ENCODE assay signal across 22 cellular contexts in the genomic region with DNA sequence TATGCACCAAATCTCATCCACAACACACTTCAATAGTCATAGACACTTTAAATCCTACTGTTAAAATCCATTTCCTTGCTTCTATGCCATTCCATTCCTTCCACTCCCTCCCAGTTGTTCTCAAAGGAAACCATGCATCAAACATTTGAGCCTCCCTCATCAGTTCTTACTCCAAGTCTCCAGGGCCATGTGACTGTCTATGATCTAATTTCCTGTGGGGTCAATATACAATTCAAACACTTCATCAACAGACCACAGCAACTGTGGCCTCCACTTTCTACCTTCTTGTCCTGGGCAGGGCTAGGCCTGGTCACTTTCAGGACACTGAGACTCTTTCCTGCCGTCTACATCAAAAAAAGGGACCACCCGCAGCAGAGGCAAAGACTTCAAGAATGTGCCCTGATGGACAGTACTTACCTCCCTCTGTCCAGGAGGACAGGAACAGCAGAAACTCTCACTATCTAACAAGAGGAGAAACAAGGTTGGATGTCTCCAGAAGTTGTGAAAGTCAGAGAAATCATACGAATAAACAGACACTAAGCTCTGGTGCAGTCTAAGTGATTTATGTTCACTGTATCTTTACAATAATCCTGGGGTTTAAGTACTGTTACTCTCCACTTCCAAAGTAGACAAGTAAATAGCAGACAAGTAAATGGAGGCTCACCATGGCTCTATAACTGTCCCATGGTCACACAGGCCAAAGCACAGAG.
DNase-seq lines count a peak whose midpoint lies in the region; ATAC-seq and TF ChIP-seq lines count a peak whose summit lies in the region.
"Had no signal": no experiment of that assay in that cellular context is flagged by ENCODE, and none has a peak within 500 bp of the region (broad histone marks: within the 10 kb centered on the region; RNA-seq: fewer than 3 reads in every experiment).

No MANE protein-coding gene starts in this region.

- TF ChIP-seq POLR2A in body of pancreas (IDR thresholded peaks at IDR 0.05), result no peak

- no peak overlapping the region for H3K4ac ChIP-seq in mesenchymal stem cell (ENCODE audit: low read depth in 1 of 2, low read length in 2 of 2)

- no peak for TF ChIP-seq CTCF in KMS-11 (conservative IDR thresholded peaks at IDR 0.05; ENCODE audit: low read depth, low read length)
- no peak for TF ChIP-seq CTCF in body of pancreas (IDR thresholded peaks at IDR 0.05)
- TF ChIP-seq CTCF in brain microvascular endothelial cell (IDR thresholded peaks at IDR 0.05; ENCODE audit: low read depth, low read length, missing control alignments), result no peak

- no peaks in the 10 kb centered on the region for H3K79me1 ChIP-seq in mesenchymal stem cell (replicated peaks; ENCODE audit: low read length, poor library complexity, severe bottlenecking)

- H3K4me3 ChIP-seq in KMS-11 (IDR thresholded peaks at IDR 0.05; ENCODE audit: insufficient read depth, low read depth, low read length), result no peak overlapping the region
- no peak overlapping the region for H3K4me3 ChIP-seq in body of pancreas
- H3K4me3 ChIP-seq in mesenchymal stem cell (ENCODE audit: insufficient read depth in 1 of 2, low read depth in 1 of 2, low read length in 2 of 2), result no peak overlapping the region
- no peak overlapping the region for H3K4me3 ChIP-seq in brain microvascular endothelial cell (ENCODE audit: low read depth, low read length)
- H3K4me3 ChIP-seq: esophagus muscularis mucosa, GM23338, sigmoid colon, SK-N-MC, transverse colon had no signal

- 80 to 83% methylated on average over 3 of the region's 3 CpGs for WGBS in body of pancreas, 2 donors
- WGBS in mesenchymal stem cell, result 64% methylated on average over 1 of the region's 3 CpGs

- peak overlapping the region; percentile 30; the same call in 1 of the 2 replicates for H2AFZ ChIP-seq in KMS-11 (ENCODE audit: low read depth)
- H2AFZ ChIP-seq in mesenchymal stem cell (ENCODE audit: low read depth, low read length), result no peak overlapping the region

- peak overlapping the region in 1 of 2 experiments; percentile 25 for H3K18ac ChIP-seq in mesenchymal stem cell (ENCODE audit: low read depth in 1 of 2, low read length in 2 of 2)

- H3K27me3 ChIP-seq in KMS-11 (ENCODE audit: insufficient read depth, low read depth) (no peaks in the 10 kb centered on the region), body of pancreas (no peaks in the 10 kb centered on the region), mesenchymal stem cell (ENCODE audit: control insufficient read depth in 1 of 2, insufficient read depth in 1 of 2, low read length in 2 of 2) (peaks cover 5 to 14% of the 10 kb centered on the region in 2 experiments), brain microvascular endothelial cell (replicated peaks) (no peaks in the 10 kb centered on the region)
- H3K27me3 ChIP-seq: sigmoid colon, transverse colon had no signal

- in situ Hi-C loops in brain microvascular endothelial cell (cut with HindIII; ENCODE audit: low pct_ligation_motif_present, low sequenced_read_pairs), result no loop called here

- H4K8ac ChIP-seq in mesenchymal stem cell (ENCODE audit: low read length), result no peak overlapping the region

- no peaks in the 10 kb centered on the region for H4K20me1 ChIP-seq in KMS-11 (ENCODE audit: insufficient read depth)

- intact Hi-C loops in body of pancreas (cut with DNase I), result no loop called here

- H3K4me2 ChIP-seq in KMS-11 (peak overlapping the region; percentile 27; the same call in 1 of the 2 replicates), mesenchymal stem cell (ENCODE audit: low read length, poor library complexity, severe bottlenecking) (no peak overlapping the region)
- H3K4me2 ChIP-seq: GM23338 had no signal

- H3K9ac ChIP-seq in KMS-11, result no peak overlapping the region
- no peak overlapping the region for H3K9ac ChIP-seq in mesenchymal stem cell (ENCODE audit: low read length)

- DNase-seq in body of pancreas (no peak), mesenchymal stem cell (peak; percentile 62), brain microvascular endothelial cell (no peak), T-helper 1 cell (no peak)
- no peak for DNase-seq in stimulated activated CD4-positive, alpha-beta T cell treated with anti-CD3 and anti-CD28 coated beads, Interleukin-2, amount 100 ng/mL, for 48 hours
- no peak for DNase-seq in stimulated activated naive CD8-positive, alpha-beta T cell treated with anti-CD3 and anti-CD28 coated beads, Interleukin-15, Interleukin-2, amounts not matched to agents 100 U/mL and 50 U/mL, for 24 hours
- DNase-seq: activated CD4-positive, alpha-beta T cell treated with anti-CD3 and anti-CD28 coated beads, Interleukin-2, amount 50 U/mL, for 4 hours; activated T-cell treated with anti-CD3 and anti-CD28 coated beads, Interleukin-2, amount 50 U/mL, for 48 hours; COR-L47; NCI-H1105; NCI-H1930; NCI-H526; NK-92 treated with Interleukin-12 subunit alpha and Interleukin-12 subunit beta, amount 100 ng/mL, for 24 hours; PC-3; sigmoid colon; stimulated activated CD4-positive, alpha-beta T cell treated with anti-CD3 and anti-CD28 coated beads, Interleukin-4, amount 100 ng/mL, for 24 hours; transverse colon had no signal

- H2BK5ac ChIP-seq in mesenchymal stem cell (ENCODE audit: low read depth, low read length, poor library complexity, severe bottlenecking), result peak overlapping the region; percentile 33

- H3K27ac ChIP-seq in KMS-11, result no peak overlapping the region
- peak overlapping the region; percentile 88 to 99 (median 98) for H3K27ac ChIP-seq in body of pancreas
- H3K27ac ChIP-seq in mesenchymal stem cell (ENCODE audit: low read length, poor library complexity, severe bottlenecking), result no peak overlapping the region
- no peak overlapping the region for H3K27ac ChIP-seq in brain microvascular endothelial cell
- H3K27ac ChIP-seq: C4-2B, esophagus muscularis mucosa, sigmoid colon, SK-N-MC, transverse colon had no signal

- H3K9me3 ChIP-seq in body of pancreas, result no peaks in the 10 kb centered on the region
- no peaks in the 10 kb centered on the region for H3K9me3 ChIP-seq in mesenchymal stem cell (ENCODE audit: control insufficient read depth, low read length)
- H3K9me3 ChIP-seq: esophagus muscularis mucosa, sigmoid colon, transverse colon had no signal

- H3K36me3 ChIP-seq in KMS-11 (ENCODE audit: insufficient read depth) (no peaks in the 10 kb centered on the region), body of pancreas (replicated peaks in 1 of 2; ENCODE audit: insufficient read depth in 1 of 2, low read depth in 2 of 2) (no peaks in the 10 kb centered on the region), mesenchymal stem cell (ENCODE audit: control insufficient read depth in 1 of 2, insufficient read depth in 2 of 2, low read depth in 1 of 2, low read length in 2 of 2) (no peaks in the 10 kb centered on the region), brain microvascular endothelial cell (replicated peaks) (no peaks in the 10 kb centered on the region)
- H3K36me3 ChIP-seq: esophagus muscularis mucosa, sigmoid colon, transverse colon had no signal

- H4K91ac ChIP-seq in mesenchymal stem cell (ENCODE audit: low read length), result no peak overlapping the region

- H2BK15ac ChIP-seq in mesenchymal stem cell (ENCODE audit: low read depth, poor library complexity, severe bottlenecking), result no peak overlapping the region

- peaks cover 16% of the 10 kb centered on the region for H3K4me1 ChIP-seq in KMS-11 (ENCODE audit: low read depth, poor library complexity, severe bottlenecking)
- peaks cover 66% of the 10 kb centered on the region for H3K4me1 ChIP-seq in body of pancreas
- H3K4me1 ChIP-seq in mesenchymal stem cell (ENCODE audit: control insufficient read depth, insufficient read depth, low read depth, low read length), result peaks cover 19% of the 10 kb centered on the region
- H3K4me1 ChIP-seq: esophagus muscularis mucosa, sigmoid colon, transverse colon had no signal

- no peak overlapping the region for H2BK12ac ChIP-seq in mesenchymal stem cell (ENCODE audit: low read length in 2 of 2)

- no peak for ATAC-seq in body of pancreas
- ATAC-seq in stimulated activated naive CD8-positive, alpha-beta T cell treated with anti-CD3 and anti-CD28 coated beads, Interleukin-15, Interleukin-2, amounts not matched to agents 100 U/mL and 50 U/mL, for 24 hours, result no peak
- ATAC-seq: GM23338, PC-3 had no signal

- H2AK5ac ChIP-seq in mesenchymal stem cell (ENCODE audit: low read length, severe bottlenecking), result peak overlapping the region; percentile 66

- no peak overlapping the region for H3K23ac ChIP-seq in mesenchymal stem cell (ENCODE audit: low read length in 2 of 2)

- no peak overlapping the region for H3K14ac ChIP-seq in mesenchymal stem cell (ENCODE audit: low read length in 2 of 2)

- H2BK120ac ChIP-seq in mesenchymal stem cell (ENCODE audit: low read depth, low read length), result no peak overlapping the region

- H3K79me2 ChIP-seq in KMS-11 (ENCODE audit: insufficient read depth, low read depth), result no peaks in the 10 kb centered on the region

Comparison
In these comparisons a context has a peak if more than half of its experiments do, and no peak if none do; other contexts are left out.
1. H3K27ac ChIP-seq: peak in body of pancreas (4 of 4); none in KMS-11 (single experiment), mesenchymal stem cell (single experiment) and brain microvascular endothelial cell (single experiment).